In the genomic region with DNA sequence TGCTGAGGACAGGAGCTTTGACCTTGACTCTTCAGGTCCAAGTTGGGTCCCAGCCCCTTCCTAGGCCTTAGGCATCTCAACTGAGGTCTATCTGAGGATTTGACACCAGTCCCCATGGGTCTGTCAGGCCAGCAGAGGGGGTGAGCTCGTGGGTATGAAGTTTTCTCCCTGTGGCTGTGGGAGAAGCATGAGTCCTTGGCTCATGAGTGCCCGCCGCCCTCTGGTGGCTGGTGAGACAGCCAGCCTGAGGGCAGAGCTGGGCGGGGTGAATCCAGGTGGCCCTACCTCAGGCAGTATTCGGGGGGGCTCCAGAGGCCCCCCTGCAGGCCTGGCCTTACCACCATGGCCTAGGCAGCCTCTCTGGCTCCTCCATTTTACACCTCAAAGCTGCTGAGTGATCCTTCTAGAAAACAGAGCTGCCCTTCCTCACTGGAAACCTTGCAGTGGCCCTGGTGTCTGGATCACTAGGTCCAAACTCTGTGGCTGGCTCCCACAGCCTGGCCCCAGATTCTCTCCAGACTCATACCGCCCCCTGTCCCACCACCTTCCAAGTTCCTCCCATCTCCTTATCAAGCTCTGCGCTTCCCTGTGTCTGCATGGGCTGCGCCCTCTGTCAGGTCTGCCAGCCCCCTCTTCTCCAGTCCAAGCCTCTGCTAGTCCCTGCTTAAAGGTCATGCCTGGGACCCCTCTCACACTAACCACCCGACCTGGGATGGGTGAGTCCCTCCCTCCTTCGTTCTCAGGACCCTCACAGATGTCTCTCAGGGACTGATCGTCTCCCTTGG, we compare ENCODE assay signal across 8 cellular contexts. TPM values are rescaled to one million over a fixed set of nuclear protein-coding genes. Genes with fewer than 3 reads are reported as not detected.
DNase-seq lines count a peak whose midpoint lies in the region; ATAC-seq lines count a peak whose summit lies in the region.

No MANE protein-coding gene starts in this region.

- H3K36me3 Mint-ChIP-seq in effector memory CD8-positive, alpha-beta T cell (ENCODE audit: insufficient read depth), result peaks cover 4% of the 10 kb centered on the region

- peaks cover 36 to 37% of the 10 kb centered on the region in 2 donors for H3K4me1 Mint-ChIP-seq in effector memory CD8-positive, alpha-beta T cell (ENCODE audit: low read depth in 2 of 2)

- H3K9me3 Mint-ChIP-seq in effector memory CD8-positive, alpha-beta T cell, result no peaks in the 10 kb centered on the region

- peak overlapping the region; percentile 8 to 28 for H3K27ac Mint-ChIP-seq in effector memory CD8-positive, alpha-beta T cell

- no peak overlapping the region for H3K4me3 Mint-ChIP-seq in effector memory CD8-positive, alpha-beta T cell

- ATAC-seq in HG03439 (IDR thresholded peaks at IDR 0.05; ENCODE audit: unreplicated experiment) (peak; percentile 41), GM18511 (IDR thresholded peaks at IDR 0.05; ENCODE audit: unreplicated experiment) (no peak)
- ATAC-seq in effector memory CD8-positive, alpha-beta T cell (replicated peaks), result peak; percentile 78

- DNase-seq in EL (peak; percentile 86), NOMO-1 treated with dmso at 0.1 percent for 144 hours (lab: John Stamatoyannopoulos, UW; ENCODE audit: unreplicated experiment) (peak; percentile 77), mesenteric fat pad (ENCODE audit: low spot score) (peak; percentile 94)
- peak; percentile 64 to 71 for DNase-seq in activated CD8-positive, alpha-beta memory T cell treated with anti-CD3 and anti-CD28 coated beads for 4 hours (ENCODE audit: low read depth in 2 of 2)
- peak; percentile 81 to 83 (median 81) for DNase-seq in effector memory CD8-positive, alpha-beta T cell
- peak; percentile 66 to 72 for DNase-seq in stimulated activated CD8-positive, alpha-beta memory T cell treated with anti-CD3 and anti-CD28 coated beads, Interleukin-2, amount 100 ng/mL, for 1 hour (ENCODE audit: low read depth in 2 of 2)

- H3K27me3 Mint-ChIP-seq in effector memory CD8-positive, alpha-beta T cell, result no peaks in the 10 kb centered on the region

RNA-seq across cellular contexts. Expression of a gene that starts 16.1 kb away (rescaled TPM):
- not detected for total RNA-seq in mesenteric fat pad

RNA-seq across cellular contexts. Expression of a gene that starts 22.8 kb away (rescaled TPM):
- total RNA-seq in mesenteric fat pad, result 5.5 TPM

RNA-seq across cellular contexts. Expression of a gene that starts 31.0 kb away (rescaled TPM):
- 82.0 TPM for total RNA-seq in mesenteric fat pad

RNA-seq across cellular contexts. Expression of a gene that starts 40.7 kb away (rescaled TPM):
- 105 TPM for total RNA-seq in mesenteric fat pad
